In genomic region chr2:82013641-82014040, GRCh38 we compare ENCODE assay signal across 17 cellular contexts.
A peak's percentile ranks its signal among the peaks of the same experiment; 100 is the strongest.
DNase-seq lines count a peak whose midpoint lies in the region; TF ChIP-seq lines count a peak whose summit lies in the region.
"Had no signal": no experiment of that assay in that cellular context is flagged by ENCODE, and none has a peak within 500 bp of the region (broad histone marks: within the 10 kb centered on the region; RNA-seq: fewer than 3 reads in every experiment).

No MANE protein-coding gene starts in this region.

- TF ChIP-seq CTCF in endodermal cell (conservative IDR thresholded peaks at IDR 0.05), result no peak
- TF ChIP-seq CTCF in nephron progenitor cell (IDR thresholded peaks at IDR 0.05), result no peak

- H3K4me1 ChIP-seq in HUES64 (ENCODE audit: insufficient read depth, low read length), result peaks cover 20% of the 10 kb centered on the region
- peaks cover 2% of the 10 kb centered on the region for H3K4me1 ChIP-seq in endodermal cell (ENCODE audit: control insufficient read depth, insufficient read depth, low read length)

- H3K4me3 ChIP-seq in HUES64 (ENCODE audit: low read length) (peak overlapping the region; percentile 42), endodermal cell (ENCODE audit: low read length) (peak overlapping the region; percentile 87)
- H3K4me3 ChIP-seq: MG63 had no signal

- DNase-seq in NCI-H1417 (lab: John Stamatoyannopoulos, UW), result peak in 2 of 3 experiments; percentile 18 to 69
- no peak for DNase-seq in NCI-H1417 treated with DMSO at 0.1 percent for 48 hours (lab: John Stamatoyannopoulos, UW)
- DNase-seq in endodermal cell, result peak; percentile 93
- peak; percentile 10 for DNase-seq in nephron progenitor cell
- DNase-seq in NAMALWA (ENCODE audit: low spot score), result no peak
- DNase-seq in D341Med (ENCODE audit: low spot score), result no peak
- no peak for DNase-seq in anterior cingulate cortex (lab: John Stamatoyannopoulos, UW)
- DNase-seq: CD4-positive, alpha-beta memory T cell; DMS79; GOT3; HFFc6; MG63; NCI-H1092 treated with DMSO at 0.1 percent for 48 hours; NCI-H1930; NCI-H526 treated with DMSO at 0.1 percent for 48 hours had no signal

- H3K9me3 Mint-ChIP-seq in endodermal cell (peaks cover 42% of the 10 kb centered on the region), nephron progenitor cell (no peaks in the 10 kb centered on the region)

- H3K27ac Mint-ChIP-seq in endodermal cell (peak overlapping the region; percentile 82), nephron progenitor cell (peak overlapping the region; percentile 71)
- H3K27ac Mint-ChIP-seq: CD4-positive, alpha-beta memory T cell; HFFc6 had no signal

- H3K4me1 Mint-ChIP-seq in endodermal cell, result peaks cover 5% of the 10 kb centered on the region
- peaks cover 14% of the 10 kb centered on the region for H3K4me1 Mint-ChIP-seq in nephron progenitor cell
- H3K4me1 Mint-ChIP-seq: CD4-positive, alpha-beta memory T cell had no signal

- H3K36me3 ChIP-seq in HUES64 (ENCODE audit: insufficient read depth, low read length) (no peaks in the 10 kb centered on the region), endodermal cell (ENCODE audit: control insufficient read depth, insufficient read depth, low read length) (peaks cover 20% of the 10 kb centered on the region)
- H3K36me3 ChIP-seq: MG63 had no signal

- H3K4me3 Mint-ChIP-seq in endodermal cell (peak overlapping the region; percentile 55), nephron progenitor cell (peak overlapping the region; percentile 46)
- H3K4me3 Mint-ChIP-seq: HFFc6 had no signal

- no peaks in the 10 kb centered on the region for H3K27me3 Mint-ChIP-seq in endodermal cell (ENCODE audit: insufficient read depth)
- no peaks in the 10 kb centered on the region for H3K27me3 Mint-ChIP-seq in nephron progenitor cell (ENCODE audit: low read depth, poor library complexity)
- H3K27me3 Mint-ChIP-seq: CD4-positive, alpha-beta memory T cell had no signal

- no peak overlapping the region for H3K9ac ChIP-seq in HUES64 (ENCODE audit: low read depth, low read length)
- H3K9ac ChIP-seq in endodermal cell (ENCODE audit: extremely low read depth, low read length, poor library complexity, severe bottlenecking), result peak overlapping the region; percentile 81

- no peaks in the 10 kb centered on the region for H3K9me3 ChIP-seq in HUES64 (ENCODE audit: insufficient read depth, low read depth, low read length)
- peaks cover 44% of the 10 kb centered on the region for H3K9me3 ChIP-seq in endodermal cell (ENCODE audit: control insufficient read depth, low read length)
- H3K9me3 ChIP-seq: MG63 had no signal

- H3K27ac ChIP-seq in HUES64 (ENCODE audit: low read depth, low read length), result no peak overlapping the region
- H3K27ac ChIP-seq in endodermal cell (ENCODE audit: low read depth, low read length), result no peak overlapping the region
- H3K27ac ChIP-seq: 22Rv1 had no signal

- WGBS in HUES64, result 8% methylated on average over 6 of the region's 6 CpGs
- WGBS in endodermal cell (ENCODE audit: insufficient coverage in 1 of 2, insufficient read length in 1 of 2), 2 experiments, result 11 to 13% methylated on average over 4 to 6 of the region's 6 CpGs

- H3K36me3 Mint-ChIP-seq in endodermal cell (ENCODE audit: low read depth) (peaks cover 28% of the 10 kb centered on the region), nephron progenitor cell (ENCODE audit: low read depth) (no peaks in the 10 kb centered on the region)
- H3K36me3 Mint-ChIP-seq: CD4-positive, alpha-beta memory T cell had no signal

- no peaks in the 10 kb centered on the region for H3K27me3 ChIP-seq in HUES64 (ENCODE audit: insufficient read depth, low read length)
- H3K27me3 ChIP-seq in endodermal cell (ENCODE audit: control insufficient read depth, insufficient read depth, low read length, poor library complexity, severe bottlenecking), result no peaks in the 10 kb centered on the region
- H3K27me3 ChIP-seq: MG63 had no signal

Comparison
In these comparisons a context has a peak if more than half of its experiments do, and no peak if none do; other contexts are left out.
1. DNase-seq: peak in NCI-H1417 (2 of 3), endodermal cell (single experiment) and nephron progenitor cell (single experiment); none in NCI-H1417 treated with DMSO at 0.1 percent for 48 hours (single experiment), NAMALWA (single experiment), D341Med (single experiment) and anterior cingulate cortex (0 of 58).